In genomic region chr4:102356562-102357202, GRCh38 we compare ENCODE assay signal across 16 cellular contexts.
"Had no signal": no experiment of that assay in that cellular context is flagged by ENCODE, and none has a peak within 500 bp of the region (broad histone marks: within the 10 kb centered on the region; RNA-seq: fewer than 3 reads in every experiment).

No MANE protein-coding gene starts in this region.

- H3K9me3 ChIP-seq: ascending aorta, left ventricle myocardium inferior, right atrium auricular region, tibial artery, uterus had no signal

- DNase-seq: activated naive CD4-positive, alpha-beta T cell treated with Interleukin-2 at 50 U/mL for 16 hours; activated naive CD8-positive, alpha-beta T cell treated with anti-CD3 and anti-CD28 coated beads, Interleukin-2, amount 50 U/mL, for 24 hours; left ventricle myocardium inferior; stimulated activated CD4-positive, alpha-beta T cell treated with anti-CD3 and anti-CD28 coated beads, Interleukin-4, amount 100 ng/mL, for 24 hours; stimulated activated naive CD4-positive, alpha-beta T cell; T1000; tibial artery; uterus had no signal

- H3K4me3 ChIP-seq: ascending aorta, left ventricle myocardium inferior, right atrium auricular region, skin epidermis, tibial artery, uterus had no signal

- FAIRE-seq: bronchial epithelial cell, islet of Langerhans had no signal

- ATAC-seq: activated CD4-positive, CD25-positive, alpha-beta regulatory T cell treated with anti-CD3 and anti-CD28 coated beads, Interleukin-2, amount 50 U/mL, for 24 hours; activated naive CD8-positive, alpha-beta T cell treated with anti-CD3 and anti-CD28 coated beads, Interleukin-2, amount 50 U/mL, for 24 hours; activated T-helper 17 cell treated with anti-CD3 and anti-CD28 coated beads, Interleukin-2, amount 50 U/mL, for 72 hours; natural killer cell treated with Interleukin-12 subunit alpha and Interleukin-12 subunit beta and Interleukin-15 and Interleukin-18, amount 100 ng/mL, for 72 hours had no signal

- H3K36me3 ChIP-seq: ascending aorta, left ventricle myocardium inferior, right atrium auricular region, tibial artery, uterus had no signal

- H3K4me1 ChIP-seq: left ventricle myocardium inferior, right atrium auricular region, uterus had no signal
